In the genomic region with DNA sequence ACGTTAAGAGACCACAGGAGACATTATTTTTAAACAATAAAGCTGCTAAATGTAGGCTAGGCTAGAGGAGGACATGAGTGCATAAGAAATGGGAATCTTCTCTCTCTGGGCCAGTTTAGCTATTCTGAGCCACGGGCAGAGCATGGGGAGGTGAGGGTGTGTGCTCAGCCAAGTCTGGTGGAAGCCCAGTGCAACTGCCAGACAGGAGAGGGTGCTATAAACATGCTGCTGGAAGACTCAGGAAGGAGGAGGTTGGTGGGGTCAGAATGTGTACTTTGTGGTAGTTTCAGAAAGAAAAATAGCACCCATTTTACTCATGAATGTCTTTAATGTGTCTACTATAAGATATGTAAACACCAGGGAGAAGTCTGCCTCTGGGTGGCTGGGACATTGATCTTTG, we compare ENCODE assay signal across 11 cellular contexts. TPM values are rescaled to one million over a fixed set of nuclear protein-coding genes. Genes with fewer than 3 reads are reported as not detected.
DNase-seq lines count a peak whose midpoint lies in the region; ATAC-seq and TF ChIP-seq lines count a peak whose summit lies in the region.
"Had no signal": no experiment of that assay in that cellular context is flagged by ENCODE, and none has a peak within 500 bp of the region (broad histone marks: within the 10 kb centered on the region; RNA-seq: fewer than 3 reads in every experiment).

No MANE protein-coding gene starts in this region.

- H3K9me3 ChIP-seq in MM.1S (replicated peaks; ENCODE audit: insufficient read depth, low read length): no peaks in the 10 kb centered on the region

- H3K27me3 ChIP-seq in MM.1S (replicated peaks; ENCODE audit: insufficient read depth, low read length): peaks cover 98% of the 10 kb centered on the region

- H3K79me2 ChIP-seq in MM.1S (ENCODE audit: low read length): no peaks in the 10 kb centered on the region

- no peak overlapping the region for H3K27ac Mint-ChIP-seq in osteocyte (ENCODE audit: unreplicated experiment)

- H4K20me1 ChIP-seq in MM.1S (ENCODE audit: insufficient read depth, low read length): no peaks in the 10 kb centered on the region

- H3K36me3 Mint-ChIP-seq in osteocyte (ENCODE audit: unreplicated experiment): peaks cover 3% of the 10 kb centered on the region

- no peak for ATAC-seq in HG03280 (IDR thresholded peaks at IDR 0.05; ENCODE audit: unreplicated experiment)

- no peaks in the 10 kb centered on the region for H3F3A ChIP-seq in MM.1S (ENCODE audit: insufficient read depth, low read length)

- no peaks in the 10 kb centered on the region for H3K36me3 ChIP-seq in MM.1S (replicated peaks; ENCODE audit: insufficient read depth, low read length)

- no peak overlapping the region for H3K4me3 ChIP-seq in MM.1S (ENCODE audit: low read length)

- DNase-seq in NCI-H146 (lab: John Stamatoyannopoulos, UW): peak; percentile 18
- DNase-seq in NCI-H146 treated with DMSO at 0.1 percent for 48 hours (lab: John Stamatoyannopoulos, UW; ENCODE audit: unreplicated experiment): no peak
- DNase-seq in NCI-H69 (lab: John Stamatoyannopoulos, UW): peak; percentile 47
- peak; percentile 68 for DNase-seq in ecto neural progenitor cell (ENCODE audit: low spot score)
- peak; percentile 38 for DNase-seq in osteocyte (ENCODE audit: extremely low spot score, unreplicated experiment)
- DNase-seq in MM.1S: no peak
- no peak for DNase-seq in activated CD8-positive, alpha-beta memory T cell treated with anti-CD3 and anti-CD28 coated beads for 24 hours
- DNase-seq: ACHN; activated CD4-positive, alpha-beta T cell treated with anti-CD3 and anti-CD28 coated beads for 48 hours; NCI-H187 treated with DMSO at 0.1 percent for 48 hours had no signal

- H3K4me2 ChIP-seq in MM.1S (ENCODE audit: low read depth, low read length): no peak overlapping the region

- no peak overlapping the region for H3K9ac ChIP-seq in MM.1S (ENCODE audit: low read length)

- H2AFZ ChIP-seq in MM.1S (ENCODE audit: low read length): no peak overlapping the region

- TF ChIP-seq CTCF in osteocyte (IDR thresholded peaks at IDR 0.05) (peak; percentile 47), MM.1S (IDR thresholded peaks at IDR 0.05; ENCODE audit: low read length) (no peak)

- no peaks in the 10 kb centered on the region for H3K4me1 ChIP-seq in MM.1S (ENCODE audit: low read length)

- H3K9me3 Mint-ChIP-seq in osteocyte (ENCODE audit: unreplicated experiment): peaks cover 17% of the 10 kb centered on the region

- H3K4me3 Mint-ChIP-seq in osteocyte (ENCODE audit: unreplicated experiment): no peak overlapping the region

- peaks cover 4% of the 10 kb centered on the region for H3K4me1 Mint-ChIP-seq in osteocyte (ENCODE audit: unreplicated experiment)

- H3K9me2 ChIP-seq in MM.1S (replicated peaks; ENCODE audit: insufficient read depth, low read length): no peaks in the 10 kb centered on the region

- H3K27ac ChIP-seq in MM.1S (ENCODE audit: low read length): no peak overlapping the region

- H3K27me3 Mint-ChIP-seq in osteocyte (ENCODE audit: unreplicated experiment): peaks cover 64% of the 10 kb centered on the region

RNA-seq across cellular contexts. Expression of gene SDK2, which starts 5.9 kb away (rescaled TPM):
- total RNA-seq in osteocyte: 16.5 and 19.4 TPM in 2 replicates

Comparison
In these comparisons a context has a peak if more than half of its experiments do, and no peak if none do; other contexts are left out.
1. DNase-seq: peak in NCI-H146 (single experiment), NCI-H69 (single experiment), ecto neural progenitor cell (single experiment) and osteocyte (single experiment); none in NCI-H146 treated with DMSO at 0.1 percent for 48 hours (single experiment), MM.1S (single experiment) and activated CD8-positive, alpha-beta memory T cell treated with anti-CD3 and anti-CD28 coated beads for 24 hours (single experiment).